ENCODE assay signal across 21 cellular contexts in the genomic region with DNA sequence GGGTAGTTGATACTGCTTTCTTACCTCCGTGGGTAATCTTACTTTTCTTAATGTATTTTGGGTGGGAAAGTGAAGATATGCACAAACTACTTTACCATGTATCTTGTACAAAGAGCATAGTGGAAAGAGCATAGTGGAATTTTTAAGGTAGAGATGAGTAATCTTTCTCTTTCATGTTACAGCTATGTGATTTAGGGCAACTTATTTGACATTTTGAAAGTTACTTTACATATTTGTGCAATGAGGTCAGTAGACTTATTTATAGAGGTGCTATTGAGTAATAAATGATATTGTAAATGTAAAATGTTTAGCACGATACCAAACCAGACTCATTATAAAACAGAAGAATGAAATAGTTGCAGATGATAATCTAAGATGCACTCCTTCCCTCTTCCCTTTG.
DNase-seq lines count a peak whose midpoint lies in the region; ATAC-seq and FAIRE-seq lines count a peak whose summit lies in the region.
"Had no signal": no experiment of that assay in that cellular context is flagged by ENCODE, and none has a peak within 500 bp of the region (broad histone marks: within the 10 kb centered on the region; RNA-seq: fewer than 3 reads in every experiment).

No MANE protein-coding gene starts in this region.

- FAIRE-seq in small intestine (lab: Jason Lieb, UNC) = no peak
- FAIRE-seq: A204.1, G401.6, GM12891 had no signal

- H3K9me3 ChIP-seq in small intestine (ENCODE audit: control insufficient read depth, low read depth) = no peaks in the 10 kb centered on the region
- H3K9me3 ChIP-seq: BE2C, BLaER1 had no signal

- no peaks in the 10 kb centered on the region for H3K4me1 ChIP-seq in small intestine (ENCODE audit: control insufficient read depth in 2 of 2, insufficient read depth in 1 of 2, low read depth in 1 of 2, low read length in 1 of 2)
- H3K4me1 ChIP-seq: BE2C, BLaER1 had no signal

- H3K27ac ChIP-seq in small intestine (ENCODE audit: low read depth in 1 of 2, low read length in 1 of 2) = no peak overlapping the region
- H3K27ac ChIP-seq: BLaER1 had no signal

- H3K27me3 ChIP-seq in small intestine (ENCODE audit: control insufficient read depth in 2 of 2, insufficient read depth in 2 of 2, low read length in 2 of 2) = no peaks in the 10 kb centered on the region
- H3K27me3 ChIP-seq: BE2C, BLaER1 had no signal

- H3K4me3 ChIP-seq in small intestine (ENCODE audit: low read depth in 1 of 2, low read length in 2 of 2) = no peak overlapping the region
- H3K4me3 ChIP-seq: BLaER1 had no signal

- 73 to 75% (median 73%) methylated on average over 2 of the region's 2 CpGs for WGBS in small intestine, 3 donors

- DNase-seq in ELR (ENCODE audit: low read depth) (peak; percentile 17), small intestine (no peak), hypothalamus (lab: John Stamatoyannopoulos, UW) (no peak)
- no peak for DNase-seq in activated CD8-positive, alpha-beta memory T cell treated with anti-CD3 and anti-CD28 coated beads for 24 hours
- DNase-seq: 8988T; ACHN; BE2C; C1 segment of cervical spinal cord; CD4-positive, alpha-beta memory T cell; CD4-positive, CD25-positive, alpha-beta regulatory T cell; CD8-positive, alpha-beta memory T cell; COR-L47; DMS79; DND-41; EL; GF-D8 had no signal

- peak; percentile 83 for ATAC-seq in HG02610 (IDR thresholded peaks at IDR 0.05; ENCODE audit: unreplicated experiment)

- H3K36me3 ChIP-seq in small intestine (ENCODE audit: control insufficient read depth in 2 of 2, insufficient read depth in 2 of 2, low read length in 2 of 2) = no peaks in the 10 kb centered on the region
- H3K36me3 ChIP-seq: BE2C, BLaER1 had no signal
